21 cellular contexts compared by ENCODE assay signal in genomic region chr9:138075961-138076649, GRCh38.
"Had no signal": no experiment of that assay in that cellular context is flagged by ENCODE, and none has a peak within 500 bp of the region (broad histone marks: within the 10 kb centered on the region; RNA-seq: fewer than 3 reads in every experiment).

No MANE protein-coding gene starts in this region.

- DNase-seq: activated CD4-positive, alpha-beta T cell treated with anti-CD3 and anti-CD28 coated beads for 36 hours; activated CD8-positive, alpha-beta memory T cell treated with anti-CD3 and anti-CD28 coated beads, Interleukin-2, amount 50 U/mL, for 4 hours; activated CD8-positive, alpha-beta T cell treated with anti-CD3 and anti-CD28 coated beads for 36 hours; activated naive CD8-positive, alpha-beta T cell treated with anti-CD3 and anti-CD28 coated beads for 36 hours; activated T-cell treated with anti-CD3 and anti-CD28 coated beads, Interleukin-2, amount 50 U/mL, for 72 hours; amygdala; effector memory CD8-positive, alpha-beta T cell; nucleus accumbens; right cardiac atrium; stimulated activated naive CD8-positive, alpha-beta T cell treated with anti-CD3 and anti-CD28 coated beads, Interleukin-15, Interleukin-2, amounts not matched to agents 100 U/mL and 50 U/mL, for 24 hours; WERI-Rb-1 had no signal

- H3K36me3 ChIP-seq: heart left ventricle had no signal

- H3K4me3 Mint-ChIP-seq: activated CD4-positive, alpha-beta T cell treated with anti-CD3 and anti-CD28 coated beads for 36 hours; activated CD8-positive, alpha-beta T cell treated with anti-CD3 and anti-CD28 coated beads for 36 hours; activated naive CD8-positive, alpha-beta T cell treated with anti-CD3 and anti-CD28 coated beads for 36 hours; activated T-cell treated with anti-CD3 and anti-CD28 coated beads, Interleukin-2, amount 50 U/mL, for 72 hours; brain; central memory CD8-positive, alpha-beta T cell; dendritic cell treated with granulocyte-macrophage colony-stimulating factor and Interleukin-4, amounts not matched to agents 40 ng/mL and 50 ng/mL, for 4 days; effector memory CD8-positive, alpha-beta T cell; naive thymus-derived CD8-positive, alpha-beta T cell; T-helper 1 cell treated with Interleukin-12 subunit alpha and Interleukin-12 subunit beta and Interleukin-4 antibody, amounts not matched to agents 30 μg/mL and 1 μg/mL, for 36 hours had no signal

- H3K9me3 ChIP-seq: heart left ventricle had no signal

- H3K9me3 Mint-ChIP-seq: activated CD8-positive, alpha-beta T cell treated with anti-CD3 and anti-CD28 coated beads for 36 hours; activated naive CD8-positive, alpha-beta T cell treated with anti-CD3 and anti-CD28 coated beads for 36 hours; activated T-cell treated with anti-CD3 and anti-CD28 coated beads, Interleukin-2, amount 50 U/mL, for 72 hours; brain; central memory CD8-positive, alpha-beta T cell; dendritic cell treated with granulocyte-macrophage colony-stimulating factor and Interleukin-4, amounts not matched to agents 40 ng/mL and 50 ng/mL, for 4 days; effector memory CD8-positive, alpha-beta T cell; T-helper 1 cell treated with Interleukin-12 subunit alpha and Interleukin-12 subunit beta and Interleukin-4 antibody, amounts not matched to agents 30 μg/mL and 1 μg/mL, for 36 hours had no signal

- ATAC-seq: activated CD4-positive, alpha-beta T cell treated with anti-CD3 and anti-CD28 coated beads for 36 hours; activated CD8-positive, alpha-beta T cell treated with anti-CD3 and anti-CD28 coated beads for 36 hours; activated T-cell treated with anti-CD3 and anti-CD28 coated beads, Interleukin-2, amount 50 U/mL, for 72 hours; effector memory CD8-positive, alpha-beta T cell; heart left ventricle; left colon; naive thymus-derived CD8-positive, alpha-beta T cell; right cardiac atrium; stimulated activated naive CD8-positive, alpha-beta T cell treated with anti-CD3 and anti-CD28 coated beads, Interleukin-15, Interleukin-2, amounts not matched to agents 100 U/mL and 50 U/mL, for 24 hours had no signal

- H3K36me3 Mint-ChIP-seq: activated naive CD8-positive, alpha-beta T cell treated with anti-CD3 and anti-CD28 coated beads for 36 hours; naive thymus-derived CD8-positive, alpha-beta T cell had no signal

- H3K4me3 ChIP-seq: heart left ventricle, smooth muscle cell had no signal

- H3K27ac ChIP-seq: epithelial cell of prostate, heart left ventricle, WERI-Rb-1 had no signal

- H3K4me1 ChIP-seq: heart left ventricle had no signal

- H3K27ac Mint-ChIP-seq: activated CD4-positive, alpha-beta T cell treated with anti-CD3 and anti-CD28 coated beads for 36 hours; activated CD8-positive, alpha-beta T cell treated with anti-CD3 and anti-CD28 coated beads for 36 hours; activated naive CD8-positive, alpha-beta T cell treated with anti-CD3 and anti-CD28 coated beads for 36 hours; activated T-cell treated with anti-CD3 and anti-CD28 coated beads, Interleukin-2, amount 50 U/mL, for 72 hours; brain; dendritic cell treated with granulocyte-macrophage colony-stimulating factor and Interleukin-4, amounts not matched to agents 40 ng/mL and 50 ng/mL, for 4 days; effector memory CD8-positive, alpha-beta T cell; progenitor cell of endocrine pancreas; T-helper 1 cell treated with Interleukin-12 subunit alpha and Interleukin-12 subunit beta and Interleukin-4 antibody, amounts not matched to agents 30 μg/mL and 1 μg/mL, for 36 hours had no signal

- H3K27me3 Mint-ChIP-seq: dendritic cell treated with granulocyte-macrophage colony-stimulating factor and Interleukin-4, amounts not matched to agents 40 ng/mL and 50 ng/mL, for 4 days; progenitor cell of endocrine pancreas had no signal

- H3K4me1 Mint-ChIP-seq: activated CD4-positive, alpha-beta T cell treated with anti-CD3 and anti-CD28 coated beads for 36 hours; activated naive CD8-positive, alpha-beta T cell treated with anti-CD3 and anti-CD28 coated beads for 36 hours; brain; central memory CD8-positive, alpha-beta T cell had no signal
